In genomic region chr6:104789770-104790190, GRCh38 we compare ENCODE assay signal across 8 cellular contexts.
DNase-seq lines count a peak whose midpoint lies in the region; ATAC-seq and TF ChIP-seq lines count a peak whose summit lies in the region.

No MANE protein-coding gene starts in this region.

- H3K4me3 Mint-ChIP-seq in neural progenitor cell, result no peak overlapping the region

- no peaks in the 10 kb centered on the region for H3K4me1 Mint-ChIP-seq in neural progenitor cell

- peaks cover 3% of the 10 kb centered on the region for H3K27me3 Mint-ChIP-seq in neural progenitor cell (ENCODE audit: insufficient read depth, low read depth)

- H3K27ac Mint-ChIP-seq in neural progenitor cell, result no peak overlapping the region

- H3K79me2 ChIP-seq in OCI-LY1 (ENCODE audit: insufficient read depth, low read length) (no peaks in the 10 kb centered on the region), neural progenitor cell (ENCODE audit: low read depth) (no peaks in the 10 kb centered on the region)

- no peaks in the 10 kb centered on the region for H3K9me3 Mint-ChIP-seq in neural progenitor cell

- in situ Hi-C loops in Caki2 (cut with HindIII; ENCODE audit: low pct_unique_long_range_greater_than_20kb, low sequenced_read_pairs), result no loop called here

- H3K36me3 Mint-ChIP-seq in neural progenitor cell, result peaks cover 10% of the 10 kb centered on the region

- H3K9me3 ChIP-seq in OCI-LY1 (ENCODE audit: low read length) (no peaks in the 10 kb centered on the region), neural progenitor cell (ENCODE audit: low read depth) (no peaks in the 10 kb centered on the region)

- H2AFZ ChIP-seq in OCI-LY1 (ENCODE audit: low read length) (peak overlapping the region; percentile 35; the same call in 1 of the 2 replicates), neural progenitor cell (replicated peaks) (no peak overlapping the region)

- peak overlapping the region; percentile 31; the same call in 1 of the 2 replicates for H3K4me2 ChIP-seq in OCI-LY1 (ENCODE audit: low read length)
- no peak overlapping the region for H3K4me2 ChIP-seq in neural progenitor cell

- H3F3A ChIP-seq in OCI-LY1 (ENCODE audit: insufficient read depth, low read length), result no peaks in the 10 kb centered on the region
- no peaks in the 10 kb centered on the region for H3F3A ChIP-seq in neural progenitor cell (ENCODE audit: low read depth)

- H3K27ac ChIP-seq in OCI-LY1 (ENCODE audit: low read depth, low read length, poor library complexity, severe bottlenecking), result no peak overlapping the region
- no peak overlapping the region for H3K27ac ChIP-seq in neural progenitor cell

- ATAC-seq in GM18867 (IDR thresholded peaks at IDR 0.05; ENCODE audit: unreplicated experiment) (peak; percentile 83), HG03064 (IDR thresholded peaks at IDR 0.05; ENCODE audit: low read depth, unreplicated experiment) (peak; percentile 91)

- TF ChIP-seq CTCF in OCI-LY1 (IDR thresholded peaks at IDR 0.05; ENCODE audit: low read length) (peak; percentile 62), neural progenitor cell (IDR thresholded peaks at IDR 0.05) (peak; percentile 45)

- DNase-seq in Caki2 (ENCODE audit: low read depth) (peak; percentile 83), cerebellar cortex (ENCODE audit: low spot score) (peak; percentile 33), neural progenitor cell (ENCODE audit: low spot score) (no peak), DMS79 treated with DMSO at 0.1 percent for 48 hours (lab: John Stamatoyannopoulos, UW) (no peak), ecto neural progenitor cell (ENCODE audit: low spot score) (no peak)

- H4K20me1 ChIP-seq in OCI-LY1 (ENCODE audit: insufficient read depth, low read length) (no peaks in the 10 kb centered on the region), neural progenitor cell (ENCODE audit: low read depth) (no peaks in the 10 kb centered on the region)

- H3K9ac ChIP-seq in OCI-LY1 (ENCODE audit: low read length), result no peak overlapping the region
- no peak overlapping the region for H3K9ac ChIP-seq in neural progenitor cell

- no peaks in the 10 kb centered on the region for H3K9me2 ChIP-seq in OCI-LY1 (ENCODE audit: low read depth, low read length)

- no peaks in the 10 kb centered on the region for H3K4me1 ChIP-seq in OCI-LY1 (ENCODE audit: insufficient read depth, low read length, severe bottlenecking)
- H3K4me1 ChIP-seq in neural progenitor cell, result no peaks in the 10 kb centered on the region

- no peaks in the 10 kb centered on the region for H3K27me3 ChIP-seq in OCI-LY1 (ENCODE audit: insufficient read depth, low read length)
- H3K27me3 ChIP-seq in neural progenitor cell, result no peaks in the 10 kb centered on the region

- H3K4me3 ChIP-seq in OCI-LY1 (ENCODE audit: low read depth, low read length, poor library complexity, severe bottlenecking) (no peak overlapping the region), neural progenitor cell (no peak overlapping the region)

- no peaks in the 10 kb centered on the region for H3K36me3 ChIP-seq in OCI-LY1 (ENCODE audit: insufficient read depth, low read length)
- H3K36me3 ChIP-seq in neural progenitor cell, result peaks cover 14% of the 10 kb centered on the region

Comparison
In these comparisons a context has a peak if more than half of its experiments do, and no peak if none do; other contexts are left out.
1. DNase-seq: peak in Caki2 (single experiment) and cerebellar cortex (single experiment); none in neural progenitor cell (single experiment), DMS79 treated with DMSO at 0.1 percent for 48 hours (single experiment) and ecto neural progenitor cell (single experiment).